8 cellular contexts compared by ENCODE assay signal in the genomic region with DNA sequence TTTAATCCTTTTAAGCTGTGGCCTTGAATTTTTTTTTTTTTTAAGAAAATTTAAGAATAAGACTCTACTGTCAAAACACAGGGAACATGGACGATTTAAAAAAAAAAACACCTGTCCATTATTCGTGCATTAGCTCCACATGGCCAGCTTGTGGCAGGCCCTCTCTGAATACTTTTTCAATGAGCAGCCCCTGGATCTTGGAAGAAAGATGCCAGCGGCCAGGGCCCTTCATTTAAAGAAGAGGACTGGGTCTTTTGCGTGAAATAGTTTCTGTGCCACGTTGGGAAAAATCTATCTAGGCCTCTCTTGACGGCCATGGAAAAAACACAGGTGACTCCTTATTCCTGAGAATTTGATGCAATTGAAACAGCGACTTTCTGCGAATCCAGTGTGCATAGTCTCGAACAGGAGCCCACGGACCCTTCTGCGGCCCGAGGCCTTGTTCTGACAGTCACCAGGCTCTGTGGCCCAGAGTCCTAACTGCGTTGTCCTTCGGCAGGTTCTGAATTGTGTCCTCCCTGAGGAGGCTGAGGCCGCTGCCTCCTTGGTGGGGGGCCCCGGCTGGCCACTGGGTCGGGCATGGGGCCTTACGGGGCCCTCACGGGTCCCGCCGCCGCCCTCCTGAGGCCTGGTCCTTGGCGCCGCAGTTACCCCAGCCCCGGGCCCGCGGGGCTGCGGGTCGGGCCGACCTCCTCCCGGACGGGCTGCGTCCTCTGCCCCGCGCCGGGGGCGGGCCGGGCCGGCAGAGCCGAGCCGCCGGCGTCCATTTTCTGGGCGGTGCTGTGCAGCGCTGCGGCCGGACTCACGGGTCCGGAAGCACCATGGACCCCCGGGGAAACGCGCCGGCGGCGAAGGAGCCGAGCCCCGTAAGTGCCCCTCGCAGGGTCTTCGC. TPM values are rescaled to one million over a fixed set of nuclear protein-coding genes. Genes with fewer than 3 reads are reported as not detected.
DNase-seq lines count a peak whose midpoint lies in the region; ATAC-seq, FAIRE-seq and TF ChIP-seq lines count a peak whose summit lies in the region.

No MANE protein-coding gene starts in this region.

- DNase-seq in RWPE1 (ENCODE audit: low spot score) (peak; percentile 41), astrocyte (ENCODE audit: low read depth) (no peak), A172 (ENCODE audit: low spot score) (no peak)

- no peaks in the 10 kb centered on the region for H4K20me1 ChIP-seq in astrocyte (ENCODE audit: insufficient read depth, low read length)

- H2AFZ ChIP-seq in ACC112 (ENCODE audit: low read length, unreplicated experiment) (no peak overlapping the region), astrocyte (ENCODE audit: low read depth, low read length) (peak overlapping the region; percentile 70)

- peak overlapping the region; percentile 84 for H3K4me3 Mint-ChIP-seq in astrocyte (ENCODE audit: unreplicated experiment)

- H3K36me3 Mint-ChIP-seq in astrocyte (ENCODE audit: low read depth, unreplicated experiment), result peaks cover 18% of the 10 kb centered on the region

- H3K27ac ChIP-seq in ACC112 (ENCODE audit: low read depth, low read length), result peak overlapping the region; percentile 96
- H3K27ac ChIP-seq in RWPE1, result peak overlapping the region; percentile 88
- H3K27ac ChIP-seq in astrocyte (ENCODE audit: low read depth, low read length), result peak overlapping the region; percentile 95
- no peak overlapping the region for H3K27ac ChIP-seq in iPS-18a (ENCODE audit: low read length)
- H3K27ac ChIP-seq in skin epidermis, result peak overlapping the region; percentile 91 to 100 (median 99)

- H3K4me1 ChIP-seq in ACC112 (ENCODE audit: control insufficient read depth, insufficient read depth, low read length, unreplicated experiment), result peaks cover 70% of the 10 kb centered on the region
- H3K4me1 ChIP-seq in astrocyte (ENCODE audit: insufficient read depth, low read length), result peaks cover 43% of the 10 kb centered on the region
- H3K4me1 ChIP-seq in iPS-18a (ENCODE audit: control insufficient read depth, low read depth, low read length), result peaks cover 14% of the 10 kb centered on the region

- CTCF ChIA-PET in RWPE1 (lab: Yijun Ruan, JAX), result no interaction called here

- H3K27me3 Mint-ChIP-seq in astrocyte (ENCODE audit: low read depth, unreplicated experiment), result no peaks in the 10 kb centered on the region

- FAIRE-seq in astrocyte (lab: Jason Lieb, UNC), result no peak

- TF ChIP-seq CTCF in RWPE1 (conservative IDR thresholded peaks at IDR 0.05; ENCODE audit: low read depth), result no peak
- no peak for TF ChIP-seq CTCF in astrocyte (IDR thresholded peaks at IDR 0.05; ENCODE audit: insufficient read depth, low read depth, low read length)

- ATAC-seq in GM18520 (IDR thresholded peaks at IDR 0.05; ENCODE audit: unreplicated experiment), result peak; percentile 43
- peak; percentile 51 for ATAC-seq in HG02973 (IDR thresholded peaks at IDR 0.05; ENCODE audit: unreplicated experiment)

- H3K79me2 ChIP-seq in ACC112 (ENCODE audit: control insufficient read depth, insufficient read depth, low read length, unreplicated experiment) (peaks cover 58% of the 10 kb centered on the region), astrocyte (ENCODE audit: insufficient read depth, low read length) (peaks cover 38% of the 10 kb centered on the region)

- H3K27ac Mint-ChIP-seq in astrocyte (ENCODE audit: unreplicated experiment), result peak overlapping the region; percentile 69

- H3K9me3 Mint-ChIP-seq in astrocyte (ENCODE audit: unreplicated experiment), result peaks cover 8% of the 10 kb centered on the region

- H3K9ac ChIP-seq in astrocyte (ENCODE audit: low read length), result peak overlapping the region; percentile 82
- H3K9ac ChIP-seq in iPS-18a (ENCODE audit: low read length), result peak overlapping the region; percentile 59

- peaks cover 3% of the 10 kb centered on the region for H3K9me3 ChIP-seq in astrocyte (ENCODE audit: insufficient read depth, low read depth, low read length)
- no peaks in the 10 kb centered on the region for H3K9me3 ChIP-seq in iPS-18a (ENCODE audit: control insufficient read depth, low read depth, low read length)

- H3K27me3 ChIP-seq in ACC112 (ENCODE audit: insufficient read depth, low read length) (no peaks in the 10 kb centered on the region), astrocyte (ENCODE audit: insufficient read depth, low read length) (no peaks in the 10 kb centered on the region), iPS-18a (ENCODE audit: control insufficient read depth, insufficient read depth, low read length) (peaks cover 16% of the 10 kb centered on the region)

- H3K4me1 Mint-ChIP-seq in astrocyte (ENCODE audit: low read depth, unreplicated experiment), result peaks cover 41% of the 10 kb centered on the region

- H3K4me3 ChIP-seq in ACC112 (ENCODE audit: low read depth, low read length), result peak overlapping the region; percentile 78
- peak overlapping the region; percentile 60 for H3K4me3 ChIP-seq in astrocyte (ENCODE audit: insufficient read depth, low read depth, low read length)
- peak overlapping the region; percentile 58 for H3K4me3 ChIP-seq in iPS-18a (ENCODE audit: low read length)
- peak overlapping the region; percentile 59 to 92 (median 75) for H3K4me3 ChIP-seq in skin epidermis

- H3K4me2 ChIP-seq in astrocyte (ENCODE audit: low read length), result peak overlapping the region; percentile 85

- H3K36me3 ChIP-seq in ACC112 (ENCODE audit: insufficient read depth, low read length) (peaks cover 46% of the 10 kb centered on the region), astrocyte (ENCODE audit: insufficient read depth, low read length) (peaks cover 38% of the 10 kb centered on the region), iPS-18a (ENCODE audit: control insufficient read depth, low read depth, low read length) (no peaks in the 10 kb centered on the region)

- POLR2A ChIA-PET in RWPE1 (lab: Yijun Ruan, JAX; ENCODE audit: low non-redundant PET), result no interaction called here

RNA-seq across cellular contexts. Expression of a gene that starts 33.5 kb away (rescaled TPM):
- 57.6 and 60.7 TPM in 2 replicates for total RNA-seq in astrocyte
- total RNA-seq in A172 (2014; rRNA removed; shearing (Covaris generic)), result 81.2 and 94.1 TPM in 2 replicates
